In the genomic region with DNA sequence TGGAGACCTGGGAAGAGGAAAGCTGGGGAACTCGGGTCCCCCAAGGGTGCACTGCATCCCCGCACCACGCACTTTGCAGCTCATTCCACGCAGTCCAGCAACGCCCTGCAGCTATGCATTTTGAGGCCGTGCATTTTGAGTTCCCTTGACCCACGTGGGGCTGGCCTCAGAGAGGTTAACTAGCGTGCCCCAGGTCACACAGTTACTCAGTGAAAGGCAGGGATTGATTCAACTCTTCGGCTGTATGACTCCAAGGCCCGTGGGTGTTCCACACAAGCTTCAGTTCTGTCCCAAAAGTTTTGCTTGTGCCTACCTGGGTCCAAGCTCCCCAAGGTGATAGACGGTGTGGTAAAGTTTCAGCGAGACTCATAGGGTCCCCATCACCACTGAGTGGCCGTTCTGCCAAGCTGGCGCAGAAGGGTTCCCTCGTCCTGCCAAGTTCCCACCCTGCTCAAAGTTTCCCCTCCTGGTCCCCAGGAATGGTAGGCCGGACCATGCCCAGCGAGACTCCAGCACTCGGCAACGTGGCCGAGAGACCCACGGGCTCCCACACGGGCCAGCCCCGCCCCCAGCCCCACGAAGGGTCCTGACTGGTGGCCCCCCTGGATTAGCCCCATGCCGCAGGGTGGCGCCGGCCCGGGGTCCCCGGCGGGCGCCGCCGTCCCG, we compare ENCODE assay signal across 9 cellular contexts. TPM values are rescaled to one million over a fixed set of nuclear protein-coding genes. Genes with fewer than 3 reads are reported as not detected.
DNase-seq lines count a peak whose midpoint lies in the region; ATAC-seq and TF ChIP-seq lines count a peak whose summit lies in the region.
"Had no signal": no experiment of that assay in that cellular context is flagged by ENCODE, and none has a peak within 500 bp of the region (broad histone marks: within the 10 kb centered on the region; RNA-seq: fewer than 3 reads in every experiment).

No MANE protein-coding gene starts in this region.

- intact Hi-C loops in dorsolateral prefrontal cortex (cut with DNase I), result loop anchor here (5.0 to 10.0 kb wide), 3 partner anchors 88 to 516 kb away; a partner anchor contains a TSS

- H3K4me3 Mint-ChIP-seq in natural killer cell treated with Interleukin-12 subunit alpha and Interleukin-12 subunit beta and Interleukin-15 and Interleukin-18, amount 100 ng/mL, for 72 hours, result peak overlapping the region; percentile 50

- H3K4me3 ChIP-seq in DOHH2 (ENCODE audit: low read length), result peak overlapping the region; percentile 24; the same call in 1 of the 2 replicates
- peak overlapping the region; percentile 83 for H3K4me3 ChIP-seq in MG63
- peak overlapping the region; percentile 30 to 81 (median 62) for H3K4me3 ChIP-seq in dorsolateral prefrontal cortex

- TF ChIP-seq CTCF in DOHH2 (IDR thresholded peaks at IDR 0.05; ENCODE audit: low read depth, low read length, poor library complexity, severe bottlenecking) (no peak), dorsolateral prefrontal cortex (IDR thresholded peaks at IDR 0.05 in 54 of 56, conservative IDR thresholded peaks at IDR 0.05 in 2 of 56; ENCODE audit: low read depth in 1 of 56, partially characterized antibody in 56 of 56) (no peak)

- H3K27me3 ChIP-seq in DOHH2 (ENCODE audit: control insufficient read depth, low read length) (peaks cover 36% of the 10 kb centered on the region), MG63 (no peaks in the 10 kb centered on the region), dorsolateral prefrontal cortex (peaks cover 0 to 4% (median 0%) of the 10 kb centered on the region in 45 donors)

- no peaks in the 10 kb centered on the region for H4K20me1 ChIP-seq in DOHH2 (ENCODE audit: control insufficient read depth, insufficient read depth, low read depth, low read length)

- peak; percentile 24 to 30 for ATAC-seq in natural killer cell treated with Interleukin-12 subunit alpha and Interleukin-12 subunit beta and Interleukin-15 and Interleukin-18, amount 100 ng/mL, for 72 hours
- ATAC-seq in HG02870 (IDR thresholded peaks at IDR 0.05; ENCODE audit: unreplicated experiment) (no peak), GM21390 (IDR thresholded peaks at IDR 0.05; ENCODE audit: unreplicated experiment) (no peak), HG03565 (IDR thresholded peaks at IDR 0.05; ENCODE audit: unreplicated experiment) (no peak), HG03159 (IDR thresholded peaks at IDR 0.05; ENCODE audit: unreplicated experiment) (no peak)

- H3F3A ChIP-seq in DOHH2 (ENCODE audit: control insufficient read depth, insufficient read depth), result no peaks in the 10 kb centered on the region

- peaks cover 7 to 14% of the 10 kb centered on the region in 2 donors for H3K4me1 Mint-ChIP-seq in natural killer cell treated with Interleukin-12 subunit alpha and Interleukin-12 subunit beta and Interleukin-15 and Interleukin-18, amount 100 ng/mL, for 72 hours (ENCODE audit: low read depth in 2 of 2)

- H3K9me3 ChIP-seq in DOHH2 (ENCODE audit: control insufficient read depth, insufficient read depth, low read length) (no peaks in the 10 kb centered on the region), MG63 (no peaks in the 10 kb centered on the region)

- no peaks in the 10 kb centered on the region for H3K9me3 Mint-ChIP-seq in natural killer cell treated with Interleukin-12 subunit alpha and Interleukin-12 subunit beta and Interleukin-15 and Interleukin-18, amount 100 ng/mL, for 72 hours

- H3K4me2 ChIP-seq in DOHH2 (ENCODE audit: low read length), result peak overlapping the region; percentile 39

- H3K27ac Mint-ChIP-seq in natural killer cell treated with Interleukin-12 subunit alpha and Interleukin-12 subunit beta and Interleukin-15 and Interleukin-18, amount 100 ng/mL, for 72 hours, result no peak overlapping the region

- no peaks in the 10 kb centered on the region for H3K9me2 ChIP-seq in DOHH2 (replicated peaks; ENCODE audit: control insufficient read depth, low read length)

- DNase-seq in MG63 (no peak), dorsolateral prefrontal cortex (peak in 1 of 10 donors; percentile 48)
- DNase-seq in natural killer cell treated with Interleukin-12 subunit alpha and Interleukin-12 subunit beta and Interleukin-15 and Interleukin-18, amount 100 ng/mL, for 72 hours (ENCODE audit: low spot score), result no peak

- H3K36me3 ChIP-seq in DOHH2 (ENCODE audit: control insufficient read depth, low read length) (no peaks in the 10 kb centered on the region), MG63 (peaks cover 41% of the 10 kb centered on the region)

- H3K36me3 Mint-ChIP-seq in natural killer cell treated with Interleukin-12 subunit alpha and Interleukin-12 subunit beta and Interleukin-15 and Interleukin-18, amount 100 ng/mL, for 72 hours, result no peaks in the 10 kb centered on the region

- H3K4me1 ChIP-seq in DOHH2 (ENCODE audit: control insufficient read depth, low read length), result peaks cover 4% of the 10 kb centered on the region; the same call in 1 of the 2 replicates

- H3K27me3 Mint-ChIP-seq in natural killer cell treated with Interleukin-12 subunit alpha and Interleukin-12 subunit beta and Interleukin-15 and Interleukin-18, amount 100 ng/mL, for 72 hours, result peaks cover 13 to 23% of the 10 kb centered on the region in 2 donors

- H3K27ac ChIP-seq in DOHH2 (ENCODE audit: low read depth, low read length), result no peak overlapping the region
- peak overlapping the region in 27 of 59 donors; percentile 9 to 77 (median 47) for H3K27ac ChIP-seq in dorsolateral prefrontal cortex

- H3K79me2 ChIP-seq in DOHH2 (ENCODE audit: control insufficient read depth, low read length), result no peaks in the 10 kb centered on the region

RNA-seq across cellular contexts. Expression of a gene that starts 0.6 kb away (rescaled TPM):
- total RNA-seq in MG63 (2014; rRNA removed; shearing (Covaris generic); ENCODE audit: low replicate concordance), result 28.0 and 70.4 TPM in 2 replicates
- total RNA-seq in dorsolateral prefrontal cortex, result 10 to 100 TPM in 106 of 120 experiments, 1 to 10 TPM in 14; 5.1 to 53.9 (median 15.4) TPM
- total RNA-seq in natural killer cell treated with Interleukin-12 subunit alpha and Interleukin-12 subunit beta and Interleukin-15 and Interleukin-18, amount 100 ng/mL, for 72 hours, result under 1 TPM in 1 of 2 donors, not detected in 1; 0.20 TPM

RNA-seq across cellular contexts. Expression of a gene that starts 40.3 kb away (rescaled TPM):
- total RNA-seq in MG63 (2014; rRNA removed; shearing (Covaris generic); ENCODE audit: low replicate concordance), result not detected in 2 replicates
- not detected for total RNA-seq in dorsolateral prefrontal cortex
- not detected for total RNA-seq in natural killer cell treated with Interleukin-12 subunit alpha and Interleukin-12 subunit beta and Interleukin-15 and Interleukin-18, amount 100 ng/mL, for 72 hours
- total RNA-seq: renal cortical epithelial cell had no signal

Comparison
In these comparisons a context has a peak if more than half of its experiments do, and no peak if none do; other contexts are left out.
1. H3K4me3 ChIP-seq: peak in every context shown above with its lines; median percentile 83 in MG63; 62 in dorsolateral prefrontal cortex; 24 in DOHH2.
2. ATAC-seq: peak in natural killer cell treated with Interleukin-12 subunit alpha and Interleukin-12 subunit beta and Interleukin-15 and Interleukin-18, amount 100 ng/mL, for 72 hours (2 of 2); none in HG02870 (single experiment), GM21390 (single experiment), HG03565 (single experiment) and HG03159 (single experiment).
3. RNA of a gene that starts 0.6 kb away (total RNA-seq): 28.0 to 70.4 TPM in MG63 and 5.1 to 53.9 TPM in dorsolateral prefrontal cortex; 0.20 TPM in natural killer cell treated with Interleukin-12 subunit alpha and Interleukin-12 subunit beta and Interleukin-15 and Interleukin-18, amount 100 ng/mL, for 72 hours; every median in the first group is over 4 times any median in the second.